In genomic region chr15:88241461-88241860, GRCh38 we compare ENCODE assay signal across 1 cellular context.
TF ChIP-seq lines count a peak whose summit lies in the region.

No MANE protein-coding gene starts in this region.

TF ChIP-seq in K562, 482 proteins besides CTCF, POLR2A, EP300 and RAD21 (continued from another document):
- TF ChIP-seq VEZF1 (CRISPR knock-in tag; IDR thresholded peaks at IDR 0.05) (no peak), THAP7 (CRISPR knock-in tag; IDR thresholded peaks at IDR 0.05) (no peak)
